Comparison of ENCODE assay signal across 9 cellular contexts in the genomic region with DNA sequence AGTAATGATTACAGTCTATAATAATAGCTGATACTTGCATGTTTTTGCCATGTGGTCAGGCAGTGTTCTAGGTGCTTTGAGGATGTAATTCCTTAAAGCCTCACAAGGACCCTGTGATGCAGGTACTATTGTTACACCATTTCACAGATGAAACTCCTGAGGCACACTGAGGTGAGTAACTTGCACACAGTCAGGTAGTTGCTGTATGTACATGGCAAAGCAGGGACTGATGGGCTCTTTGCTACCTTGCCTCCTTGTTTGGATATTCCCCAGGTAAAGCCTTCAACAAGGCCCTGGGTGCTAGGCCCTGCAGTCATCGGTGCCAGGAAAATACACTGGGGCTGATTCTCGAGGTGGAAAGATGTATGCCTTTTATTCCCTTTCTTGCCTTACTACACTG.
"Had no signal": no experiment of that assay in that cellular context is flagged by ENCODE, and none has a peak within 500 bp of the region (broad histone marks: within the 10 kb centered on the region; RNA-seq: fewer than 3 reads in every experiment).

No MANE protein-coding gene starts in this region.

- ATAC-seq: GM23338, HCT116 had no signal

- H3K4me3 ChIP-seq: GM23248, GM23338, HAP-1 had no signal

- H2AFZ ChIP-seq: GM23248, GM23338 had no signal

- H3K4me1 ChIP-seq: HAP-1 had no signal

- DNase-seq: GM23248, GOT3, H7, H9, HCEC 1CT, HFFc6 had no signal

- H3K27ac ChIP-seq: GM23248 had no signal

- H3K9ac ChIP-seq: GM23248 had no signal

- H3K9me3 ChIP-seq: HAP-1 had no signal

- H3K36me3 ChIP-seq: HAP-1 had no signal

- H3K4me2 ChIP-seq: GM23338 had no signal
